8 cellular contexts compared by ENCODE assay signal in the genomic region with DNA sequence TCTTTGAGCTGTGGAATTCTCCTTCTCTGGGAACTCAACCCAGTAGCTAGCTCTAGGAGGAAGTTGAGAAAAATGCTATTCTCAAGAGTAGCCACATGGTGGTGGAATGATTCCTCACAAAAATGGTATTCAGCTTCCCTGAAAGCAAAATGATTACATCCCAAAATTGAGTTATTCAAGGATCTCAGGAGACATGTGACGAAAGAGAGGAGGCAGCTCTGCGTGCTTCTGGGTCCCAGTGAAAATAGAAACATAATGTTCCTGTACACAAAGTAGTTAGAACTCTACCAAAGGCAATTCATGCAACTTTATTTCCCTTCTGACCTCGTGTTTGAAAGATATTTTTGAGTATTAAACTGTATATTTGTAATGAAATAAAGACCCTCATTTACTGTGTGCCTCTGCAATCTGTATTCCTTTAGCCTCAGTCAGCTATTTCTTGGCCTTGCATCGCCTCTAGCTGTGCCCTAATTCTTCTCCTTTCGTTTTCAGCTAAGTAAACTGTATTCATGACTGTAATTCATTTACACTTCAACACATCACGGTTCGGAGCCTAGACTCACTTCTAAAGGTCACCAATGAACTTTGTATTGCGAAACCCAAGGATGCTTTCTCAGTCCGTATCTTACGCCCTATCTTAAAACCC.
DNase-seq lines count a peak whose midpoint lies in the region; ATAC-seq and TF ChIP-seq lines count a peak whose summit lies in the region.

No MANE protein-coding gene starts in this region.

- no peaks in the 10 kb centered on the region for H3K9me3 Mint-ChIP-seq in activated CD8-positive, alpha-beta T cell treated with anti-CD3 and anti-CD28 coated beads for 36 hours

- H3K4me3 ChIP-seq in Karpas-422 (ENCODE audit: low read length): no peak overlapping the region
- peak overlapping the region in 8 of 12 donors; percentile 11 to 28 (median 20) for H3K4me3 ChIP-seq in heart left ventricle
- H3K4me3 ChIP-seq in rectal smooth muscle tissue (ENCODE audit: low read length): peak overlapping the region; percentile 10

- DNase-seq in Right ventricle myocardium inferior (ENCODE audit: missing footprints): no peak
- DNase-seq in cardiac septum (ENCODE audit: low spot score): no peak
- peak; percentile 70 for DNase-seq in Karpas-422
- DNase-seq in activated CD8-positive, alpha-beta T cell treated with anti-CD3 and anti-CD28 coated beads for 36 hours: peak; percentile 26
- DNase-seq in heart left ventricle: peak in 1 of 5 donors; percentile 25
- no peak for DNase-seq in COR-L47 (lab: John Stamatoyannopoulos, UW)

- H3K9me3 ChIP-seq in Karpas-422 (ENCODE audit: low read length): no peaks in the 10 kb centered on the region
- no peaks in the 10 kb centered on the region for H3K9me3 ChIP-seq in heart left ventricle

- H3K79me2 ChIP-seq in Karpas-422 (ENCODE audit: low read length): no peaks in the 10 kb centered on the region

- H2AFZ ChIP-seq in Karpas-422 (ENCODE audit: low read length): 0 out of 2 replicates have a peak overlapping the region, but pooled peaks have one; percentile 19

- no peaks in the 10 kb centered on the region for H3K36me3 Mint-ChIP-seq in activated CD8-positive, alpha-beta T cell treated with anti-CD3 and anti-CD28 coated beads for 36 hours (ENCODE audit: low read depth)

- peaks cover 9% of the 10 kb centered on the region for H3K27me3 Mint-ChIP-seq in activated CD8-positive, alpha-beta T cell treated with anti-CD3 and anti-CD28 coated beads for 36 hours

- WGBS in heart left ventricle, 4 donors: 44 to 50% (median 45%) methylated on average over 10 of the region's 10 CpGs

- TF ChIP-seq CTCF in activated CD8-positive, alpha-beta T cell treated with anti-CD3 and anti-CD28 coated beads for 36 hours (IDR thresholded peaks at IDR 0.05): peak; percentile 72
- peak; percentile 41 to 75 (median 59) for TF ChIP-seq CTCF in heart left ventricle (IDR thresholded peaks at IDR 0.05)

- peak; percentile 92 for ATAC-seq in Right ventricle myocardium inferior
- peak; percentile 61 for ATAC-seq in activated CD8-positive, alpha-beta T cell treated with anti-CD3 and anti-CD28 coated beads for 36 hours
- peak; percentile 83 to 94 (median 88) for ATAC-seq in heart left ventricle
- no peak for ATAC-seq in GM21576 (IDR thresholded peaks at IDR 0.05; ENCODE audit: unreplicated experiment)

- peaks cover 2% of the 10 kb centered on the region for H3K4me1 Mint-ChIP-seq in activated CD8-positive, alpha-beta T cell treated with anti-CD3 and anti-CD28 coated beads for 36 hours (ENCODE audit: low read depth)

- H3K9ac ChIP-seq in Karpas-422 (ENCODE audit: low read length) (0 out of 2 replicates have a peak overlapping the region, but pooled peaks have one; percentile 20), rectal smooth muscle tissue (ENCODE audit: low read length) (no peak overlapping the region)

- no peak for TF ChIP-seq POLR2A in heart left ventricle (IDR thresholded peaks at IDR 0.05)

- H4K20me1 ChIP-seq in Karpas-422 (ENCODE audit: insufficient read depth, low read depth, low read length): no peaks in the 10 kb centered on the region

- H3K4me1 ChIP-seq in Karpas-422 (ENCODE audit: low read length) (peaks cover 56% of the 10 kb centered on the region), heart left ventricle (peaks cover 0 to 31% (median 4%) of the 10 kb centered on the region in 12 donors), rectal smooth muscle tissue (ENCODE audit: control insufficient read depth, insufficient read depth, low read length) (peaks cover 2% of the 10 kb centered on the region)

- intact Hi-C loops in Right ventricle myocardium inferior (cut with DNase I): loop anchor here (2.0 to 10.0 kb wide), 3 partner anchors 109 to 379 kb away; no protein-coding TSS in a partner anchor
- intact Hi-C loops in cardiac septum (cut with DNase I): loop anchor here (2.0 to 10.0 kb wide), 2 partner anchors 377 to 589 kb away; no protein-coding TSS in a partner anchor
- intact Hi-C loops in activated CD8-positive, alpha-beta T cell treated with anti-CD3 and anti-CD28 coated beads for 36 hours (cut with micrococcal nuclease): loop anchor here (5.0 kb wide), 1 partner anchor 371 kb away; no protein-coding TSS in a partner anchor
- intact Hi-C loops in heart left ventricle (cut with DNase I): loop anchor here in 8 of 10 donors (1.0 to 10.0 kb wide), 7 partner anchors 79 to 586 kb away; no protein-coding TSS in a partner anchor

- POLR2A ChIA-PET in activated CD8-positive, alpha-beta T cell treated with anti-CD3 and anti-CD28 coated beads for 36 hours (lab: Charles Lee): no interaction called here

- H3K27ac ChIP-seq in Karpas-422 (ENCODE audit: low read length): no peak overlapping the region
- H3K27ac ChIP-seq in heart left ventricle: peak overlapping the region; percentile 2 to 78 (median 60)
- H3K27ac ChIP-seq in rectal smooth muscle tissue (ENCODE audit: low read depth, low read length): peak overlapping the region; percentile 30

- H3K36me3 ChIP-seq in Karpas-422 (ENCODE audit: insufficient read depth, low read length): no peaks in the 10 kb centered on the region
- no peaks in the 10 kb centered on the region for H3K36me3 ChIP-seq in heart left ventricle
- H3K36me3 ChIP-seq in rectal smooth muscle tissue (ENCODE audit: control insufficient read depth, insufficient read depth, low read length): no peaks in the 10 kb centered on the region

- no peaks in the 10 kb centered on the region for H3K9me2 ChIP-seq in Karpas-422 (replicated peaks; ENCODE audit: insufficient read depth, low read length)

- no peak overlapping the region for H3K27ac Mint-ChIP-seq in activated CD8-positive, alpha-beta T cell treated with anti-CD3 and anti-CD28 coated beads for 36 hours

- no peak overlapping the region for H3K4me3 Mint-ChIP-seq in activated CD8-positive, alpha-beta T cell treated with anti-CD3 and anti-CD28 coated beads for 36 hours

- CTCF ChIA-PET in activated CD8-positive, alpha-beta T cell treated with anti-CD3 and anti-CD28 coated beads for 36 hours (lab: Charles Lee): interaction anchor here (0.8 to 4.2 kb wide), 20 partner anchors 9 to 389 kb away, joined by 3 to 47 read pairs (median 5); no protein-coding TSS in a partner anchor

- H3K4me2 ChIP-seq in Karpas-422 (ENCODE audit: low read depth, low read length, poor library complexity, severe bottlenecking): peak overlapping the region; percentile 40

- H3K27me3 ChIP-seq in Karpas-422 (ENCODE audit: low read length) (no peaks in the 10 kb centered on the region), heart left ventricle (no peaks in the 10 kb centered on the region), rectal smooth muscle tissue (ENCODE audit: control insufficient read depth, insufficient read depth, low read length) (no peaks in the 10 kb centered on the region)

Comparison
In these comparisons a context has a peak if more than half of its experiments do, and no peak if none do; other contexts are left out.
1. DNase-seq: peak in Karpas-422 (single experiment) and activated CD8-positive, alpha-beta T cell treated with anti-CD3 and anti-CD28 coated beads for 36 hours (single experiment); none in Right ventricle myocardium inferior (single experiment), cardiac septum (single experiment) and COR-L47 (single experiment).